Comparison of ENCODE assay signal across 15 cellular contexts in the genomic region with DNA sequence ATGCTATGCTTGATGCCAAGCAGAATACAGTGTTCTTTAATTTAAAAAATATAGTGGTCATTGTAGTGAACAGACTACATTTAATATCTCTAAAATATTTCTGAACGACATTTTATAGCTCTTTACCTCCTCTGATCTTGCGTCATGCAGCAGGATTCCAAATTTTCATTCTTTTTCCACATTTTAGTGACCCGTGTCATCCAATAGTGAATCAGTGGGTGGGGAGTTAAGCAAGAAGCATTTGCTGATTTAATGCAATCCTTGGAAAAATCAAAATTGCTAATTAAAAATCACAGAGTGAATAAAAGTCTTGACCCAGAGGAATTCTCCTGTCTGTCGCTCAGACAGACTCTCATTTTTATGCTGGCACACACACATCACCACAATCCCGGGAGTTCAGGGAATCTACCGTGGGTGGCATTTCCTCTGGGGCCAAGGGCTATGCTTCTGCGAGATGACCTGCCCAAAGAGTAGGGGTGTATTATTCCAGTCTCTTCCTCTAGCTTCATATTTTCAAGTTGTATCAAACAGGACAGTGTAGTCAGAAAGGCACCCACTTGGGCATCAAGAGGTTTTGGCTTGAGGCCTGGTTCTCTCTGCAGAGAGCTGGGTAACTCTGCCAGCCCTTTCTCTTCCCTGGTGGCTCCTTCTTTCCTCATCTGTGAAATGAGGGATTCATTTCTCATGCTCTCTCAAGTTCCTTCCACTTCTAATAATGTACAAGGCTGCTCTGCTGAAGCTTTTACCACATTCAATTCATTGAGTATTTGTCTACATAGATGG. TPM values are rescaled to one million over a fixed set of nuclear protein-coding genes. Genes with fewer than 3 reads are reported as not detected.
"Had no signal": no experiment of that assay in that cellular context is flagged by ENCODE, and none has a peak within 500 bp of the region (broad histone marks: within the 10 kb centered on the region; RNA-seq: fewer than 3 reads in every experiment).

No MANE protein-coding gene starts in this region.

- H3K27ac ChIP-seq: ascending aorta, psoas muscle, upper lobe of right lung had no signal

- DNase-seq: activated gamma-delta T cell; activated naive CD8-positive, alpha-beta T cell treated with anti-CD3 and anti-CD28 coated beads, Interleukin-2, amount 10 ng/mL, durations not matched to agents 7 days and 5 days; glutamatergic neuron; immature natural killer cell; mammary epithelial cell; occipital lobe; psoas muscle; stimulated activated CD4-positive, alpha-beta T cell treated with anti-CD3 and anti-CD28 coated beads, Interleukin-2, amount 100 ng/mL, for 48 hours; stimulated activated naive CD4-positive, alpha-beta T cell treated with Interleukin-2 at 50 U/mL for 16 hours; upper lobe of right lung had no signal

- H3K36me3 ChIP-seq: ascending aorta, upper lobe of right lung had no signal

- H3K4me1 ChIP-seq: ascending aorta, psoas muscle, upper lobe of right lung had no signal

- ATAC-seq: esophagus mucosa, psoas muscle, upper lobe of right lung had no signal

- H3K27me3 ChIP-seq: ascending aorta had no signal

- H3K4me3 ChIP-seq: ascending aorta, psoas muscle, upper lobe of right lung had no signal

- H3K9me3 ChIP-seq: ascending aorta, psoas muscle, upper lobe of right lung had no signal

RNA-seq across cellular contexts. Expression of a gene that starts 24.8 kb away (rescaled TPM):
- total RNA-seq: activated naive CD8-positive, alpha-beta T cell treated with anti-CD3 and anti-CD28 coated beads, Interleukin-2, amount 10 ng/mL, durations not matched to agents 7 days and 5 days; ascending aorta; bronchial epithelial cell; esophagus mucosa; mucosa of gallbladder; occipital lobe; psoas muscle; temporal lobe; upper lobe of right lung had no signal
